In genomic region chr3:157159762-157160651, GRCh38 we compare ENCODE assay signal across 8 cellular contexts. TPM values are rescaled to one million over a fixed set of nuclear protein-coding genes. Genes with fewer than 3 reads are reported as not detected.
DNase-seq lines count a peak whose midpoint lies in the region; ATAC-seq and TF ChIP-seq lines count a peak whose summit lies in the region.

Gene CCNL1 (minus strand): TSS chr3:157160147. CDS start chr3:157160094, 53 bp downstream.

- H3K4me3 Mint-ChIP-seq in activated naive CD8-positive, alpha-beta T cell: peak within 1 kb of the TSS; percentile 94

- peak within 1 kb of the TSS; percentile 99 for H3K27ac Mint-ChIP-seq in activated naive CD8-positive, alpha-beta T cell

- TF ChIP-seq CTCF in GM12864 (IDR thresholded peaks at IDR 0.05; ENCODE audit: low read depth, low read length, missing control alignments): no peak
- TF ChIP-seq CTCF in omental fat pad (IDR thresholded peaks at IDR 0.05): no peak

- peaks cover 29% of the 10 kb centered on the region for H3K36me3 Mint-ChIP-seq in activated naive CD8-positive, alpha-beta T cell

- peaks cover 51% of the 10 kb centered on the region for H3K4me1 Mint-ChIP-seq in activated naive CD8-positive, alpha-beta T cell (ENCODE audit: low read depth)

- H3K4me3 ChIP-seq in GM12864 (ENCODE audit: low read depth, low read length): peak within 1 kb of the TSS; percentile 96

- ATAC-seq in HG02678 (IDR thresholded peaks at IDR 0.05; ENCODE audit: unreplicated experiment) (peak; percentile 78), omental fat pad (ENCODE audit: low FRiP score) (peak; percentile 91)

- H3K9me3 Mint-ChIP-seq in activated naive CD8-positive, alpha-beta T cell (ENCODE audit: low read depth): no peaks in the 10 kb centered on the region

- H3K27me3 Mint-ChIP-seq in activated naive CD8-positive, alpha-beta T cell: no peaks in the 10 kb centered on the region

- peak within 1 kb of the TSS; percentile 93 for H3K27ac ChIP-seq in temporal lobe (ENCODE audit: low read depth, low read length)

- peak; percentile 92 for DNase-seq in GM12864 (ENCODE audit: low read depth)
- DNase-seq in NCI-H1105 treated with DMSO at 0.1 percent for 48 hours (lab: John Stamatoyannopoulos, UW): peak; percentile 97
- DNase-seq in SKM-1 treated with dmso at 0.1 percent for 144 hours (lab: John Stamatoyannopoulos, UW; ENCODE audit: unreplicated experiment): peak; percentile 87
- DNase-seq in glomerular visceral epithelial cell (ENCODE audit: extremely low spot score): peak; percentile 96
- peak; percentile 83 for DNase-seq in omental fat pad (ENCODE audit: low spot score)

RNA-seq across cellular contexts. Expression of gene CCNL1, which starts in this region (rescaled TPM):
- 100 to 1,000 TPM; 378 to 875 (median 605) TPM for total RNA-seq in omental fat pad
- 68.1 TPM for total RNA-seq in temporal lobe

Comparison
In these comparisons a context has a peak if more than half of its experiments do, and no peak if none do; other contexts are left out.
1. Peak in every context shown above with its lines: DNase-seq, ATAC-seq, H3K4me3 ChIP-seq and H3K27ac ChIP-seq.